Comparison of ENCODE assay signal across 1 cellular context in the genomic region with DNA sequence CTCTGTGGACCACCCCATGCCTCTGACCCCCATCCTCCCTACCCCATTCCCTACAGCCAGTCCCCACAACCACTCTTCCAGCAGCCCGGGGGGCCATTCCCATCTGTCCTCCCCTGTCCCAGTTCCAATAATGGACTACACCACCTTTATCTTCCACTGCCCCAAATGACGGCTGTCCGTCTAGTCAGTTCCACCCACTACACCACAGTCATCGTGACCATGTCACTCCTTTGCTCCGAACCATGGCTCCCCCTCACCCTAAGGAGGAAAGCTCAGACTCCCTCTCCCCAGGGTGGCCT.
TF ChIP-seq lines count a peak whose summit lies in the region.

No MANE protein-coding gene starts in this region.

TF ChIP-seq in K562, 482 proteins besides CTCF, POLR2A, EP300 and RAD21:
- TF ChIP-seq ZC3H4 (CRISPR knock-in tag; IDR thresholded peaks at IDR 0.05; ENCODE audit: borderline replicate concordance) = 0 out of 2 replicates have a peak, but pooled peaks have one; percentile 3
- TF ChIP-seq, protein P1, sequence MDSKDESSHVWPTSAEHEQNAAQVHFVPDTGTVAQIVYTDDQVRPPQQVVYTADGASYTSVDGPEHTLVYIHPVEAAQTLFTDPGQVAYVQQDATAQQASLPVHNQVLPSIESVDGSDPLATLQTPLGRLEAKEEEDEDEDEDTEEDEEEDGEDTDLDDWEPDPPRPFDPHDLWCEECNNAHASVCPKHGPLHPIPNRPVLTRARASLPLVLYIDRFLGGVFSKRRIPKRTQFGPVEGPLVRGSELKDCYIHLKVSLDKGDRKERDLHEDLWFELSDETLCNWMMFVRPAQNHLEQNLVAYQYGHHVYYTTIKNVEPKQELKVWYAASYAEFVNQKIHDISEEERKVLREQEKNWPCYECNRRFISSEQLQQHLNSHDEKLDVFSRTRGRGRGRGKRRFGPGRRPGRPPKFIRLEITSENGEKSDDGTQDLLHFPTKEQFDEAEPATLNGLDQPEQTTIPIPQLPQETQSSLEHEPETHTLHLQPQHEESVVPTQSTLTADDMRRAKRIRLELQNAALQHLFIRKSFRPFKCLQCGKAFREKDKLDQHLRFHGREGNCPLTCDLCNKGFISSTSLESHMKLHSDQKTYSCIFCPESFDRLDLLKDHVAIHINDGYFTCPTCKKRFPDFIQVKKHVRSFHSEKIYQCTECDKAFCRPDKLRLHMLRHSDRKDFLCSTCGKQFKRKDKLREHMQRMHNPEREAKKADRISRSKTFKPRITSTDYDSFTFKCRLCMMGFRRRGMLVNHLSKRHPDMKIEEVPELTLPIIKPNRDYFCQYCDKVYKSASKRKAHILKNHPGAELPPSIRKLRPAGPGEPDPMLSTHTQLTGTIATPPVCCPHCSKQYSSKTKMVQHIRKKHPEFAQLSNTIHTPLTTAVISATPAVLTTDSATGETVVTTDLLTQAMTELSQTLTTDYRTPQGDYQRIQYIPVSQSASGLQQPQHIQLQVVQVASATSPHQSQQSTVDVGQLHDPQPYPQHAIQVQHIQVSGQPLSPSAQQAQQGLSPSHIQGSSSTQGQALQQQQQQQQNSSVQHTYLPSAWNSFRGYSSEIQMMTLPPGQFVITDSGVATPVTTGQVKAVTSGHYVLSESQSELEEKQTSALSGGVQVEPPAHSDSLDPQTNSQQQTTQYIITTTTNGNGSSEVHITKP (IDR thresholded peaks at IDR 0.05; ENCODE audit: partially characterized antibody) = peak; percentile 69
- TF ChIP-seq ZNF589 (CRISPR knock-in tag; IDR thresholded peaks at IDR 0.05; ENCODE audit: low read depth) = no peak
